1 cellular context compared by ENCODE assay signal in the genomic region with DNA sequence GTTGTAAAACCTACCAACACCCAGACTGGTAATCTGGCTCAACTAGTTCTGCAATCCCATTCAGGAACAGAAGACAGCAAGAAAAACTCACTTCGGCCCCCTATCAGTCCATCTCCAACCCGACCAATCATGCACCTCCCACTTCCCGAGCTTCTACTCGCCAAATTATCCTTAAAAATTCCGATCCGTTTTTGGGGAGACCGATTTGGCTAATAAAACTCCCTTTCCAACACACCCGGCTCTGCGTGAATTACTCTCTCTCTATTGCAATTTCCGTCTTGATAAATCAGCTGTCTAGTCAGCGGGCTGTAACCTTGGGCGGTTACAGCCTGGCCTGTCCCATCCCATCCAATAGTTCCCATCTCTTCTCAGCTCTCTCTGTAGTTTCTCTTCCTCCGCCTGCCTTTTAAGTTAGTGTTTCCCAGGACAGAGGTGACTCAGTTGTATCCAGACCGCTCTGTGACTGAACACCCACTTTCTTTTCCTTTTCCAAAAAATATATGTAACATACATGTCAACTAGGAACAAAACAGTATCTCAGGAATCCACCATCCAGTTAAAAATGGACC.
TF ChIP-seq lines count a peak whose summit lies in the region.

No MANE protein-coding gene starts in this region.

TF ChIP-seq in IMR-90, 13 proteins besides CTCF, POLR2A, EP300 and RAD21:
- TF ChIP-seq, protein P1, sequence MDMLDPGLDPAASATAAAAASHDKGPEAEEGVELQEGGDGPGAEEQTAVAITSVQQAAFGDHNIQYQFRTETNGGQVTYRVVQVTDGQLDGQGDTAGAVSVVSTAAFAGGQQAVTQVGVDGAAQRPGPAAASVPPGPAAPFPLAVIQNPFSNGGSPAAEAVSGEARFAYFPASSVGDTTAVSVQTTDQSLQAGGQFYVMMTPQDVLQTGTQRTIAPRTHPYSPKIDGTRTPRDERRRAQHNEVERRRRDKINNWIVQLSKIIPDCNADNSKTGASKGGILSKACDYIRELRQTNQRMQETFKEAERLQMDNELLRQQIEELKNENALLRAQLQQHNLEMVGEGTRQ (IDR thresholded peaks at IDR 0.05; ENCODE audit: low read depth, low read length): no peak
- TF ChIP-seq MAFK (IDR thresholded peaks at IDR 0.05; ENCODE audit: low read depth, low read length) (no peak), FOS (IDR thresholded peaks at IDR 0.05; ENCODE audit: low read depth, low read length) (peak; percentile 35; the same call in 1 of the 2 replicates), NFE2L2 (IDR thresholded peaks at IDR 0.05; ENCODE audit: low read depth, low read length) (no peak), MXI1 (IDR thresholded peaks at IDR 0.05; ENCODE audit: borderline replicate concordance, low read depth, low read length) (no peak), MAZ (IDR thresholded peaks at IDR 0.05; ENCODE audit: borderline replicate concordance, low read depth, low read length) (no peak), CEBPB (IDR thresholded peaks at IDR 0.05; ENCODE audit: low read depth, low read length) (0 out of 2 replicates have a peak, but pooled peaks have one; percentile 11), SMC3 (IDR thresholded peaks at IDR 0.05; ENCODE audit: low read depth, low read length) (no peak), RFX5 (IDR thresholded peaks at IDR 0.05; ENCODE audit: low read depth, low read length) (peak; percentile 14; the same call in 1 of the 2 replicates), BHLHE40 (IDR thresholded peaks at IDR 0.05; ENCODE audit: low read depth, low read length) (no peak), CHD1 (IDR thresholded peaks at IDR 0.05; ENCODE audit: low read depth, low read length) (no peak)
